ENCODE assay signal across 8 cellular contexts in the genomic region with DNA sequence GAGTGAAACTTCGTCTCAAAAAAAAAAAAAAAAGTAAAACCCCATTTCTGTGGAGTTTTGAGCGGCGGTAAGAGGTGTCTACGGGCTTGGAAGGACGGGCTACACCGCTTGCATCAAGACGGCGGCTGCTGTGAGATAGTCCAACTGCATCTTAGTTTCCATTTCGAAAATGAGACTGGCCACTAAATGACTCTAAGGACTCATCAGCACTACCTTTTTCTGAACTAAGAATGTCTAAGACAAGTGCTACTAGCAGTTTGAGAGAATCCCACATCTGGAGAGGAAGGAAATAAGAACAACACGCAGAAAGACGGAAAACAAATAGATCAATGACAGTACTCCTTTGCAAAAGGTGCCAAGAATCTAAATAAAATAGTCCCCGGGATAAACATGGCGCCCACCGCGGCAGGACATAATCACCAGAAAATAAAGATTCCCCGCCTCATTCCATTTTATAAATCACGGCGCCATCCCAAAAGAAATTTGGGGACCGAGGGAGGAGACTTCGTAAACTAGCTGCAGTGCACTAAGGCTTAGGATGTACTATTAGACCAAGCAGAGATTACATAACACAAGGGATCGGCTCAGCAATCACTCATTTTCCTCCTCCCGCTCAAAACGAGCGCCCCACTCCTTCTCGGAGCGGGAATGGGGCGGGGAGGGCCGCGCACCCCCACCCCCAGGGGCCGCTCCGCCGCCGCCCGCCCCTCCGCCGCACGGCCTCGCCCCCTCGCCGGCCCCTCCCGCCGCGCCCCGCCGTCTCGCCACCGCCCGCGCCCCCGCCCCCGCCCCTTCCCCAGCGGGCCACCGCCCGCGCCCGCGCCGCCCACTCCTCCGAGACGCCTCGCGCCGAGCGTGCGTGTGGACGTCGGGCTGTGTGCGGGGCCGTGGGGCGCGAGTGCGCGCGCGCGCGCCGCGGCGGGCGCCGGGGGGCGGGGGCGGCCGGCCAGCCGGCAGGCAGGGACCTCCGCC. TPM values are rescaled to one million over a fixed set of nuclear protein-coding genes. Genes with fewer than 3 reads are reported as not detected.
DNase-seq lines count a peak whose midpoint lies in the region; ATAC-seq and TF ChIP-seq lines count a peak whose summit lies in the region.

No MANE protein-coding gene starts in this region.

- peaks cover 8% of the 10 kb centered on the region; the same call in 1 of the 2 replicates for H3K9me1 ChIP-seq in IMR-90 (ENCODE audit: insufficient read depth, low read length)

- H3K9me3 Mint-ChIP-seq in activated T-cell treated with anti-CD3 and anti-CD28 coated beads, Interleukin-2, amount 50 U/mL, for 4 hours: no peaks in the 10 kb centered on the region
- no peaks in the 10 kb centered on the region for H3K9me3 Mint-ChIP-seq in stimulated activated effector memory CD8-positive, alpha-beta T cell treated with anti-CD3 and anti-CD28 coated beads, Interleukin-12 subunit alpha, Interleukin-12 subunit beta, amount 100 ng/mL, for 72 hours

- peak overlapping the region; percentile 74; the same call in 1 of the 2 replicates for H2AK5ac ChIP-seq in IMR-90 (ENCODE audit: low read depth, low read length)

- TF ChIP-seq POLR2A in IMR-90 (IDR thresholded peaks at IDR 0.05; ENCODE audit: low read depth, low read length): peak; percentile 69; the same call in 1 of the 2 replicates

- H3K9ac ChIP-seq in IMR-90 (ENCODE audit: low read depth, low read length) (peak overlapping the region; percentile 96), mucosa of rectum (ENCODE audit: low read depth in 1 of 2, low read length in 2 of 2) (peak overlapping the region; percentile 69 to 78)

- intact Hi-C loops in IMR-90 (cut with micrococcal nuclease): loop anchor here (2.0 to 5.0 kb wide), 2 partner anchors 83 to 279 kb away; partner anchors contain the start of gene TUFT1
- intact Hi-C loops in OCI-LY7 (cut with micrococcal nuclease; ENCODE audit: unreplicated experiment): no loop called here

- peaks cover 51% of the 10 kb centered on the region for H3K79me2 ChIP-seq in OCI-LY7 (ENCODE audit: insufficient read depth, low read depth, low read length)

- peak overlapping the region; percentile 59 for H3K4ac ChIP-seq in IMR-90 (ENCODE audit: low read depth, low read length)

- peak overlapping the region; percentile 92 for H3K4me2 ChIP-seq in IMR-90 (ENCODE audit: low read depth, low read length)
- peak overlapping the region; percentile 98 for H3K4me2 ChIP-seq in OCI-LY7 (ENCODE audit: low read length)

- no peaks in the 10 kb centered on the region for H3K36me3 Mint-ChIP-seq in activated T-cell treated with anti-CD3 and anti-CD28 coated beads, Interleukin-2, amount 50 U/mL, for 4 hours (ENCODE audit: insufficient read depth)
- peaks cover 26% of the 10 kb centered on the region for H3K36me3 Mint-ChIP-seq in stimulated activated effector memory CD8-positive, alpha-beta T cell treated with anti-CD3 and anti-CD28 coated beads, Interleukin-12 subunit alpha, Interleukin-12 subunit beta, amount 100 ng/mL, for 72 hours

- H3K9me3 ChIP-seq in IMR-90 (ENCODE audit: control insufficient read depth, insufficient read depth, low read length) (no peaks in the 10 kb centered on the region), OCI-LY7 (ENCODE audit: low read length) (no peaks in the 10 kb centered on the region), esophagus (ENCODE audit: control insufficient read depth in 2 of 2, insufficient read depth in 1 of 2, low read depth in 1 of 2, low read length in 1 of 2) (no peaks in the 10 kb centered on the region), mucosa of rectum (ENCODE audit: control insufficient read depth in 2 of 2, low read length in 2 of 2) (no peaks in the 10 kb centered on the region)

- H3K4me1 Mint-ChIP-seq in activated T-cell treated with anti-CD3 and anti-CD28 coated beads, Interleukin-2, amount 50 U/mL, for 4 hours (ENCODE audit: low read depth): peaks cover 34% of the 10 kb centered on the region
- H3K4me1 Mint-ChIP-seq in stimulated activated effector memory CD8-positive, alpha-beta T cell treated with anti-CD3 and anti-CD28 coated beads, Interleukin-12 subunit alpha, Interleukin-12 subunit beta, amount 100 ng/mL, for 72 hours: peaks cover 15% of the 10 kb centered on the region

- no peak for TF ChIP-seq RAD21 in IMR-90 (IDR thresholded peaks at IDR 0.05; ENCODE audit: low read length)

- H3K4me3 ChIP-seq in AG09309 (ENCODE audit: control insufficient read depth, low read depth, low read length): peak overlapping the region; percentile 60
- H3K4me3 ChIP-seq in IMR-90 (ENCODE audit: insufficient read depth, low read depth, low read length): peak overlapping the region; percentile 95
- H3K4me3 ChIP-seq in OCI-LY7 (ENCODE audit: low read depth, low read length, poor library complexity, severe bottlenecking): peak overlapping the region; percentile 79
- peak overlapping the region; percentile 57 to 86 for H3K4me3 ChIP-seq in esophagus (ENCODE audit: low read depth in 1 of 2, low read length in 2 of 2)
- peak overlapping the region; percentile 92 to 95 for H3K4me3 ChIP-seq in mucosa of rectum (ENCODE audit: low read length in 2 of 2)

- BruUV-seq in IMR-90 (replicated peaks; lab: Mats Ljungman, UMichigan): no TSS peak
- no TSS peak for BruUV-seq in OCI-LY7 (replicated peaks; lab: Mats Ljungman, UMichigan)

- H2BK15ac ChIP-seq in IMR-90 (ENCODE audit: low read depth, low read length): no peak overlapping the region

- peaks cover 7 to 18% of the 10 kb centered on the region in 2 experiments; a peak in 2 of 4 replicates for H3K79me1 ChIP-seq in IMR-90 (ENCODE audit: low read depth in 1 of 2, low read length in 2 of 2)

- H4K20me1 ChIP-seq in IMR-90 (ENCODE audit: insufficient read depth, low read length) (peaks cover 13% of the 10 kb centered on the region), OCI-LY7 (ENCODE audit: insufficient read depth, low read length) (peaks cover 30% of the 10 kb centered on the region)

- H3K4me1 ChIP-seq in IMR-90 (ENCODE audit: control insufficient read depth, insufficient read depth, low read length): peaks cover 5% of the 10 kb centered on the region
- peaks cover 39% of the 10 kb centered on the region for H3K4me1 ChIP-seq in OCI-LY7 (ENCODE audit: insufficient read depth, low read length, poor library complexity, severe bottlenecking)
- H3K4me1 ChIP-seq in esophagus (ENCODE audit: control insufficient read depth in 2 of 2, insufficient read depth in 2 of 2, low read length in 1 of 2): peaks cover 0 to 2% of the 10 kb centered on the region in 2 donors
- peaks cover 7 to 8% of the 10 kb centered on the region in 2 donors for H3K4me1 ChIP-seq in mucosa of rectum (ENCODE audit: control insufficient read depth in 2 of 2, insufficient read depth in 2 of 2, low read length in 2 of 2)

- H3K27ac ChIP-seq in IMR-90 (ENCODE audit: insufficient read depth, low read length): peak overlapping the region; percentile 92
- peak overlapping the region; percentile 71 for H3K27ac ChIP-seq in OCI-LY7 (ENCODE audit: low read depth, low read length, poor library complexity, severe bottlenecking)
- peak overlapping the region; percentile 95 to 98 for H3K27ac ChIP-seq in esophagus (ENCODE audit: low read depth in 2 of 2, low read length in 1 of 2)
- H3K27ac ChIP-seq in mucosa of rectum (ENCODE audit: low read depth in 2 of 2, low read length in 2 of 2): peak overlapping the region; percentile 83 to 89

- WGBS in IMR-90 (ENCODE audit: extremely low coverage in 2 of 2, insufficient read length in 1 of 2), 2 experiments: 1% methylated on average over 20 of the region's 87 CpGs; no CpG with 5 or more reads in 1 of the 2 experiments
- 0 to 1% methylated on average over 37 to 87 of the region's 87 CpGs for WGBS in esophagus, 2 donors

- H3K9me2 ChIP-seq in OCI-LY7 (ENCODE audit: insufficient read depth, low read length): no peaks in the 10 kb centered on the region

- ATAC-seq in GM19328 (IDR thresholded peaks at IDR 0.05; ENCODE audit: unreplicated experiment): peak; percentile 34
- peak; percentile 71 for ATAC-seq in IMR-90 (ENCODE audit: low read depth)
- peak; percentile 55 to 60 for ATAC-seq in activated T-cell treated with anti-CD3 and anti-CD28 coated beads, Interleukin-2, amount 50 U/mL, for 4 hours
- ATAC-seq in stimulated activated effector memory CD8-positive, alpha-beta T cell treated with anti-CD3 and anti-CD28 coated beads, Interleukin-12 subunit alpha, Interleukin-12 subunit beta, amount 100 ng/mL, for 72 hours: peak; percentile 74

- H4K8ac ChIP-seq in IMR-90 (ENCODE audit: low read depth in 2 of 2, low read length in 2 of 2): peak overlapping the region; percentile 68 to 93

- H3K27me3 Mint-ChIP-seq in activated T-cell treated with anti-CD3 and anti-CD28 coated beads, Interleukin-2, amount 50 U/mL, for 4 hours (ENCODE audit: low read depth): peaks cover 16% of the 10 kb centered on the region

- H3K4me3 Mint-ChIP-seq in activated T-cell treated with anti-CD3 and anti-CD28 coated beads, Interleukin-2, amount 50 U/mL, for 4 hours: peak overlapping the region; percentile 89
- H3K4me3 Mint-ChIP-seq in stimulated activated effector memory CD8-positive, alpha-beta T cell treated with anti-CD3 and anti-CD28 coated beads, Interleukin-12 subunit alpha, Interleukin-12 subunit beta, amount 100 ng/mL, for 72 hours: peak overlapping the region; percentile 79

- peak overlapping the region; percentile 96 for H3K14ac ChIP-seq in IMR-90 (replicated peaks; ENCODE audit: low read depth, low read length)

- POLR2A ChIA-PET in IMR-90 (lab: Charles Lee; ENCODE audit: unreplicated experiment) (no interaction called here), OCI-LY7 (lab: Charles Lee) (interaction anchor here (0.7 kb wide), 1 partner anchor 94 kb away, joined by 3 read pairs; no protein-coding TSS in a partner anchor)

- DNase-seq in AG09309 (ENCODE audit: low read depth): peak; percentile 65
- DNase-seq in IMR-90: peak; percentile 87
- peak; percentile 65 for DNase-seq in OCI-LY7 (ENCODE audit: low spot score)
- peak; percentile 67 for DNase-seq in activated T-cell treated with anti-CD3 and anti-CD28 coated beads, Interleukin-2, amount 50 U/mL, for 4 hours
- DNase-seq in stimulated activated effector memory CD8-positive, alpha-beta T cell treated with anti-CD3 and anti-CD28 coated beads, Interleukin-12 subunit alpha, Interleukin-12 subunit beta, amount 100 ng/mL, for 72 hours (ENCODE audit: low spot score in 2 of 2): peak; percentile 34 to 71

- peak overlapping the region; percentile 77 for H4K91ac ChIP-seq in IMR-90 (ENCODE audit: insufficient read depth, low read depth, low read length)

- peak overlapping the region; percentile 95 for H3K23ac ChIP-seq in IMR-90 (ENCODE audit: low read depth, low read length)

- H3K27ac Mint-ChIP-seq in stimulated activated effector memory CD8-positive, alpha-beta T cell treated with anti-CD3 and anti-CD28 coated beads, Interleukin-12 subunit alpha, Interleukin-12 subunit beta, amount 100 ng/mL, for 72 hours: peak overlapping the region; percentile 95

- peak overlapping the region; percentile 18 for H2AK9ac ChIP-seq in IMR-90 (replicated peaks; ENCODE audit: low read depth, low read length, poor library complexity)

- no peak overlapping the region for H2BK20ac ChIP-seq in IMR-90 (ENCODE audit: low read depth, low read length)

- TF ChIP-seq CTCF in AG09309 (IDR thresholded peaks at IDR 0.05; ENCODE audit: control insufficient read depth, insufficient read depth, low read depth, low read length, missing control alignments) (no peak), IMR-90 (conservative IDR thresholded peaks at IDR 0.05; ENCODE audit: low read depth, low read length) (no peak), OCI-LY7 (conservative IDR thresholded peaks at IDR 0.05; ENCODE audit: low read length) (no peak)

- H3K56ac ChIP-seq in IMR-90 (ENCODE audit: extremely low read depth, insufficient read depth, low read length): peak overlapping the region; percentile 91

- H2AFZ ChIP-seq in IMR-90 (replicated peaks; ENCODE audit: low read length, poor library complexity): peak overlapping the region; percentile 75
- no peak overlapping the region for H2AFZ ChIP-seq in OCI-LY7 (ENCODE audit: low read length)

- H2BK120ac ChIP-seq in IMR-90 (ENCODE audit: low read depth, low read length): no peak overlapping the region; the same call in 1 of the 2 replicates

- H2BK5ac ChIP-seq in IMR-90 (ENCODE audit: low read depth, low read length, poor library complexity, severe bottlenecking): peak overlapping the region; percentile 96

- in situ Hi-C loops in IMR-90 (cut with MboI; ENCODE audit: low sequenced_read_pairs): no loop called here

- H4K5ac ChIP-seq in IMR-90 (ENCODE audit: low read depth, low read length): peak overlapping the region; percentile 89

- H3K27me3 ChIP-seq in IMR-90 (ENCODE audit: control insufficient read depth, insufficient read depth, low read length) (peaks cover 3% of the 10 kb centered on the region), esophagus (ENCODE audit: control insufficient read depth in 1 of 2, insufficient read depth in 2 of 2, low read length in 2 of 2) (no peaks in the 10 kb centered on the region), mucosa of rectum (ENCODE audit: control insufficient read depth in 2 of 2, insufficient read depth in 2 of 2, low read length in 2 of 2) (peaks cover 0 to 2% of the 10 kb centered on the region in 2 donors)

- H3K18ac ChIP-seq in IMR-90 (ENCODE audit: low read depth, low read length): peak overlapping the region; percentile 82

- CTCF ChIA-PET in IMR-90 (lab: Yijun Ruan, JAX): interaction anchor here (1.0 kb wide), 1 partner anchor 17 kb away, joined by 3 read pairs; no protein-coding TSS in a partner anchor
- CTCF ChIA-PET in OCI-LY7 (lab: Charles Lee; ENCODE audit: unreplicated experiment): no interaction called here

- H3K36me3 ChIP-seq in IMR-90 (ENCODE audit: control insufficient read depth, insufficient read depth, low read length) (peaks cover 1% of the 10 kb centered on the region; the same call in 1 of the 2 replicates), OCI-LY7 (ENCODE audit: insufficient read depth, low read length) (peaks cover 21% of the 10 kb centered on the region), esophagus (ENCODE audit: control insufficient read depth in 2 of 2, insufficient read depth in 2 of 2, low read length in 1 of 2) (no peaks in the 10 kb centered on the region), mucosa of rectum (ENCODE audit: control insufficient read depth in 2 of 2, insufficient read depth in 2 of 2, low read length in 2 of 2) (no peaks in the 10 kb centered on the region)

- dilution Hi-C loops in IMR-90 (cut with HindIII; ENCODE audit: low sequenced_read_pairs, unreplicated experiment): no loop called here

RNA-seq across cellular contexts. Expression of gene POGZ, which starts 1.1 kb away (rescaled TPM):
- total RNA-seq in IMR-90 (2012; rRNA removed): 15.0 and 20.8 TPM in 2 replicates
- 27.4 and 33.5 TPM in 2 replicates for polyA plus RNA-seq in IMR-90 (2012; rRNA removed)
- polyA plus RNA-seq in IMR-90 (2012; cell fraction: cytosol; rRNA removed): 7.6 and 11.1 TPM in 2 replicates
- polyA plus RNA-seq in IMR-90 (2012; cell fraction: nucleus; rRNA removed; ENCODE audit: low replicate concordance): 108 and 190 TPM in 2 replicates
- 47.7 and 72.0 TPM in 2 replicates for total RNA-seq in OCI-LY7 (2014; rRNA removed; shearing (Covaris generic))
- 118 and 130 TPM in 2 replicates for total RNA-seq in OCI-LY7 (2022)
- total RNA-seq in activated T-cell treated with anti-CD3 and anti-CD28 coated beads, Interleukin-2, amount 50 U/mL, for 4 hours: 10 to 100 TPM; 48.8 to 51.2 (median 49.5) TPM
- 10 to 100 TPM; 11.0 to 26.3 TPM for polyA plus RNA-seq in esophagus

RNA-seq across cellular contexts. Expression of gene CGN, which starts 53.0 kb away (rescaled TPM):
- 0.28 and 0.36 TPM in 2 replicates for total RNA-seq in IMR-90 (2012; rRNA removed)
- 0.34 and 0.36 TPM in 2 replicates for polyA plus RNA-seq in IMR-90 (2012; rRNA removed)
- polyA plus RNA-seq in IMR-90 (2012; cell fraction: cytosol; rRNA removed): 0.10 and 0.20 TPM in 2 replicates
- 0.84 and 1.3 TPM in 2 replicates for polyA plus RNA-seq in IMR-90 (2012; cell fraction: nucleus; rRNA removed; ENCODE audit: low replicate concordance)
- total RNA-seq in OCI-LY7 (2014; rRNA removed; shearing (Covaris generic)): 1.7 and 2.5 TPM in 2 replicates
- 5.5 TPM in 2 replicates for total RNA-seq in OCI-LY7 (2022)
- 1 to 10 TPM in 1 of 3 donors, under 1 TPM in 2; 0.68 to 1.0 (median 0.94) TPM for total RNA-seq in activated T-cell treated with anti-CD3 and anti-CD28 coated beads, Interleukin-2, amount 50 U/mL, for 4 hours
- polyA plus RNA-seq in esophagus: 10 to 100 TPM; 10.5 to 13.7 TPM

RNA-seq across cellular contexts. Expression of gene PSMB4, which starts 58.8 kb away (rescaled TPM):
- total RNA-seq in IMR-90 (2012; rRNA removed) (376 and 457 TPM in 2 replicates), OCI-LY7 (2022) (240 and 242 TPM in 2 replicates)
- polyA plus RNA-seq in IMR-90 (2012; rRNA removed) (565 and 640 TPM in 2 replicates), esophagus (100 to 1,000 TPM; 223 to 250 TPM)
- 490 and 1,136 TPM in 2 replicates for polyA plus RNA-seq in IMR-90 (2012; cell fraction: cytosol; rRNA removed)
- 357 and 680 TPM in 2 replicates for polyA plus RNA-seq in IMR-90 (2012; cell fraction: nucleus; rRNA removed; ENCODE audit: low replicate concordance)
- total RNA-seq in OCI-LY7 (2014; rRNA removed; shearing (Covaris generic)): 230 and 301 TPM in 2 replicates
- 100 to 1,000 TPM; 641 to 690 (median 678) TPM for total RNA-seq in activated T-cell treated with anti-CD3 and anti-CD28 coated beads, Interleukin-2, amount 50 U/mL, for 4 hours

Comparison
In these comparisons a context has a peak if more than half of its experiments do, and no peak if none do; other contexts are left out.
1. Peak in every context shown above with its lines: DNase-seq, ATAC-seq, H3K4me3 ChIP-seq and H3K27ac ChIP-seq.